1 cellular context compared by ENCODE assay signal in the genomic region with DNA sequence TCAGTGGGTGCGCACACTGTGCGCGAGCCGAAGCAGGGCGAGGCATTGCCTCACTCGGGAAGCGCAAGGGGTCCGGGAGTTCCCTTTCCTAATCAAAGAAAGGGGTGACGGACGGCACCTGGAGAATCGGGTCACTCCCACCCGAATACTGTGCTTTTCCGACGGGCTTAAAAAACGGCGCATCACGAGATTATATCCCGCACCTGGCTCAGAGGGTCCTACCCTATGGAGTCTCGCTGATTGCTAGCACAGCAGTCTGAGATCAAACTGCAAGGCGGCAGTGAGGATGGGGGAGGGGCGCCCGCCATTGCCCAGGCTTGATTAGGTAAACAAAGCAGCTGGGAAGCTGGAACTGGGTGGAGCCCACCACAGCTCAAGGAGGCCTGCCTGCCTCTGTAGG.
TF ChIP-seq lines count a peak whose summit lies in the region.

No MANE protein-coding gene starts in this region.

TF ChIP-seq in H1, 55 proteins besides CTCF, POLR2A, EP300 and RAD21:
- TF ChIP-seq PHF8 (conservative IDR thresholded peaks at IDR 0.05; ENCODE audit: low read depth, low read length) = 0 out of 2 replicates have a peak, but pooled peaks have one; percentile 28
